ENCODE assay signal across 13 cellular contexts in the genomic region with DNA sequence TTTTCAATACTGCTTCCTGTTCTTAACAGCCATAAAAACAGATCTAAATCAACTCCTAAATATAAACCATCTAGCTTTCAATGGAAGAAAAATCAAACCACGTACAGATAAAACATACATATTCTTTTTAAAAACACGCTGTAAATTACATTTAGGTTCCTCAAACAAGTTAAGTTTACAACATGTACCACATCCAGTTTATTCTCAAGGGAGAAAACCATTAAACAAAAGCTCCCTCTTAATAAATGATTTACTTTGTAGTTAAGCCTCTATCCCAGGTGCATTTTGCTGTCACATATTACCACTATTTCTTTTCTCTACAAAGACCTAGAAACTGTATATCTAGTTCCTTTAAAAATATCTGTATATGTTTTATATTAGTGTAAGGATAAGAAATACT. TPM values are rescaled to one million over a fixed set of nuclear protein-coding genes. Genes with fewer than 3 reads are reported as not detected.
DNase-seq lines count a peak whose midpoint lies in the region; ATAC-seq and TF ChIP-seq lines count a peak whose summit lies in the region.
"Had no signal": no experiment of that assay in that cellular context is flagged by ENCODE, and none has a peak within 500 bp of the region (broad histone marks: within the 10 kb centered on the region; RNA-seq: fewer than 3 reads in every experiment).

No MANE protein-coding gene starts in this region.

- H3K9me3 ChIP-seq in OCI-LY7 (ENCODE audit: low read length), result no peaks in the 10 kb centered on the region
- no peaks in the 10 kb centered on the region for H3K9me3 ChIP-seq in fibroblast of lung (ENCODE audit: control insufficient read depth, insufficient read depth, low read depth, low read length)
- no peaks in the 10 kb centered on the region for H3K9me3 ChIP-seq in skeletal muscle satellite cell (replicated peaks; ENCODE audit: low read length)
- H3K9me3 ChIP-seq: ovary had no signal

- 0 out of 2 replicates have a peak overlapping the region, but pooled peaks have one; percentile 14 for H2AFZ ChIP-seq in OCI-LY7 (ENCODE audit: low read length)
- no peak overlapping the region for H2AFZ ChIP-seq in fibroblast of lung (ENCODE audit: low read length)

- H3K36me3 ChIP-seq in OCI-LY7 (ENCODE audit: insufficient read depth, low read length) (no peaks in the 10 kb centered on the region), fibroblast of lung (ENCODE audit: control insufficient read depth, insufficient read depth, low read length) (no peaks in the 10 kb centered on the region), skeletal muscle satellite cell (ENCODE audit: insufficient read depth, low read length) (peaks cover 6% of the 10 kb centered on the region)
- H3K36me3 ChIP-seq: ovary had no signal

- H3K27ac ChIP-seq in OCI-LY7 (ENCODE audit: low read depth, low read length, poor library complexity, severe bottlenecking) (peak overlapping the region; percentile 52), fibroblast of lung (ENCODE audit: insufficient read depth, low read length) (no peak overlapping the region)
- H3K27ac ChIP-seq: ovary had no signal

- H4K20me1 ChIP-seq in OCI-LY7 (ENCODE audit: insufficient read depth, low read length), result no peaks in the 10 kb centered on the region; the same call in 1 of the 2 replicates
- peaks cover 3% of the 10 kb centered on the region for H4K20me1 ChIP-seq in fibroblast of lung (ENCODE audit: control insufficient read depth, extremely low read depth, insufficient read depth, low read length)

- H3K27me3 ChIP-seq in fibroblast of lung (ENCODE audit: control insufficient read depth, insufficient read depth, low read length) (no peaks in the 10 kb centered on the region), skeletal muscle satellite cell (ENCODE audit: control insufficient read depth, insufficient read depth, low read length) (no peaks in the 10 kb centered on the region)
- H3K27me3 ChIP-seq: ovary had no signal

- TF ChIP-seq CTCF in OCI-LY7 (conservative IDR thresholded peaks at IDR 0.05; ENCODE audit: low read length) (no peak), fibroblast of lung (conservative IDR thresholded peaks at IDR 0.05 in 1 of 2, IDR thresholded peaks at IDR 0.05 in 1 of 2; ENCODE audit: low read depth in 1 of 2, low read length in 2 of 2) (no peak)

- no peaks in the 10 kb centered on the region for H3K9me2 ChIP-seq in OCI-LY7 (ENCODE audit: insufficient read depth, low read length)

- POLR2A ChIA-PET in OCI-LY7 (lab: Charles Lee), result interaction anchor here (0.7 to 5.4 kb wide), 7 partner anchors 8 to 316 kb away, joined by 3 to 40 read pairs (median 4); no protein-coding TSS in a partner anchor

- H3K4me3 ChIP-seq in OCI-LY7 (ENCODE audit: low read depth, low read length, poor library complexity, severe bottlenecking) (peak overlapping the region; percentile 88), fibroblast of lung (replicated peaks in 1 of 4; ENCODE audit: control extremely low read depth in 1 of 4, insufficient read depth in 1 of 4, low read depth in 3 of 4, low read length in 4 of 4) (peak overlapping the region; percentile 3 to 94 (median 30)), skeletal muscle satellite cell (ENCODE audit: low read length) (peak overlapping the region; percentile 6)
- H3K4me3 ChIP-seq: ovary had no signal

- peak overlapping the region; percentile 89 for H3K4me2 ChIP-seq in OCI-LY7 (ENCODE audit: low read length)
- peak overlapping the region; percentile 82 for H3K4me2 ChIP-seq in fibroblast of lung (ENCODE audit: extremely low read depth, insufficient read depth, low read length)
- H3K4me2 ChIP-seq in skeletal muscle satellite cell (ENCODE audit: low read length), result peak overlapping the region; percentile 79

- H3K9ac ChIP-seq in fibroblast of lung (ENCODE audit: insufficient read depth, low read length) (no peak overlapping the region), skeletal muscle satellite cell (ENCODE audit: low read depth, low read length) (peak overlapping the region; percentile 23)

- DNase-seq in NOMO-1 treated with DMSO at 0.1 percent for 48 hours (lab: John Stamatoyannopoulos, UW; ENCODE audit: unreplicated experiment) (peak; percentile 35), NOMO-1 treated with dmso at 0.1 percent for 144 hours (lab: John Stamatoyannopoulos, UW; ENCODE audit: unreplicated experiment) (no peak), OCI-LY7 (ENCODE audit: low spot score) (peak; percentile 40), fibroblast of lung (ENCODE audit: low read depth in 2 of 2) (no peak), dermis blood vessel endothelial cell (no peak), GF-D8 (lab: John Stamatoyannopoulos, UW) (no peak)
- DNase-seq: activated T-cell treated with anti-CD3 and anti-CD28 coated beads, Interleukin-2, amount 50 U/mL, for 72 hours; caudate nucleus; NCI-H2029; ovary; stimulated activated CD4-positive, alpha-beta T cell treated with anti-CD3 and anti-CD28 coated beads, Interleukin-2, amount 100 ng/mL, for 48 hours had no signal

- ATAC-seq in GM18907 (IDR thresholded peaks at IDR 0.05; ENCODE audit: unreplicated experiment), result no peak
- ATAC-seq: activated T-cell treated with anti-CD3 and anti-CD28 coated beads, Interleukin-2, amount 50 U/mL, for 72 hours had no signal

- CTCF ChIA-PET in OCI-LY7 (lab: Charles Lee; ENCODE audit: unreplicated experiment), result interaction anchor here (0.6 to 0.8 kb wide), 2 partner anchors 12 to 41 kb away, joined by 3 read pairs; no protein-coding TSS in a partner anchor

- peaks cover 65% of the 10 kb centered on the region for H3K79me2 ChIP-seq in OCI-LY7 (ENCODE audit: insufficient read depth, low read depth, low read length)
- peaks cover 79% of the 10 kb centered on the region for H3K79me2 ChIP-seq in fibroblast of lung (ENCODE audit: control insufficient read depth, insufficient read depth, low read length)

- intact Hi-C loops in OCI-LY7 (cut with micrococcal nuclease; ENCODE audit: unreplicated experiment), result loop anchor here (5.0 kb wide), 1 partner anchor 398 kb away; a partner anchor contains a TSS

- peaks cover 65% of the 10 kb centered on the region for H3K4me1 ChIP-seq in OCI-LY7 (ENCODE audit: insufficient read depth, low read length, poor library complexity, severe bottlenecking)
- peaks cover 15% of the 10 kb centered on the region for H3K4me1 ChIP-seq in fibroblast of lung (ENCODE audit: control insufficient read depth, extremely low read depth, insufficient read depth, low read length)
- H3K4me1 ChIP-seq in skeletal muscle satellite cell (ENCODE audit: control insufficient read depth, insufficient read depth, low read length), result peaks cover 24% of the 10 kb centered on the region

- TSS peak; percentile 49 for BruUV-seq in OCI-LY7 (replicated peaks; lab: Mats Ljungman, UMichigan)

RNA-seq across cellular contexts. Expression of a gene that starts 3.1 kb away (rescaled TPM):
- total RNA-seq in OCI-LY7 (2014; rRNA removed; shearing (Covaris generic)), result 17.1 and 18.6 TPM in 2 replicates
- total RNA-seq in OCI-LY7 (2022) (81.1 and 87.8 TPM in 2 replicates), fibroblast of lung (21.3 and 36.0 TPM in 2 replicates), dermis blood vessel endothelial cell (46.3 and 81.6 TPM in 2 replicates)
- polyA plus RNA-seq in fibroblast of lung, result 107 and 151 TPM in 2 replicates
- polyA plus RNA-seq in fibroblast of lung (2012), result 42.1 and 67.8 TPM in 2 replicates
- polyA minus RNA-seq in fibroblast of lung (ENCODE audit: low replicate concordance), result 210 and 265 TPM in 2 replicates
- 50.2 and 60.3 TPM in 2 replicates for total RNA-seq in skeletal muscle satellite cell (2012; rRNA removed)

RNA-seq across cellular contexts. Expression of a gene that starts 35.4 kb away (rescaled TPM):
- total RNA-seq in OCI-LY7 (2014; rRNA removed; shearing (Covaris generic)), result 33.5 and 36.4 TPM in 2 replicates
- total RNA-seq in OCI-LY7 (2022), result 21.0 and 21.7 TPM in 2 replicates
- 12.4 and 15.2 TPM in 2 replicates for total RNA-seq in fibroblast of lung
- polyA plus RNA-seq in fibroblast of lung, result 5.6 and 8.2 TPM in 2 replicates
- 6.9 and 11.1 TPM in 2 replicates for polyA plus RNA-seq in fibroblast of lung (2012)
- 6.6 and 9.4 TPM in 2 replicates for polyA minus RNA-seq in fibroblast of lung (ENCODE audit: low replicate concordance)
- 21.4 and 21.5 TPM in 2 replicates for total RNA-seq in skeletal muscle satellite cell (2012; rRNA removed)
- total RNA-seq in dermis blood vessel endothelial cell, result 27.0 and 31.0 TPM in 2 replicates

Comparison
In these comparisons a context has a peak if more than half of its experiments do, and no peak if none do; other contexts are left out.
1. DNase-seq: peak in NOMO-1 treated with DMSO at 0.1 percent for 48 hours (single experiment) and OCI-LY7 (single experiment); none in NOMO-1 treated with dmso at 0.1 percent for 144 hours (single experiment), fibroblast of lung (0 of 2), dermis blood vessel endothelial cell (single experiment) and GF-D8 (single experiment).
2. H3K4me3 ChIP-seq: peak in every context shown above with its lines; median percentile 88 in OCI-LY7; 30 in fibroblast of lung; 6 in skeletal muscle satellite cell.
3. Peak in every context shown above with its lines, with median percentiles within 50 percentile points of each other: H3K4me2 ChIP-seq.